In genomic region chr12:67019070-67019469, GRCh38 we compare ENCODE assay signal across 1 cellular context.
TF ChIP-seq lines count a peak whose summit lies in the region.

No MANE protein-coding gene starts in this region.

TF ChIP-seq in GM23338, 12 proteins besides CTCF, POLR2A, EP300 and RAD21 (continued from another document):
- TF ChIP-seq, protein P1, sequence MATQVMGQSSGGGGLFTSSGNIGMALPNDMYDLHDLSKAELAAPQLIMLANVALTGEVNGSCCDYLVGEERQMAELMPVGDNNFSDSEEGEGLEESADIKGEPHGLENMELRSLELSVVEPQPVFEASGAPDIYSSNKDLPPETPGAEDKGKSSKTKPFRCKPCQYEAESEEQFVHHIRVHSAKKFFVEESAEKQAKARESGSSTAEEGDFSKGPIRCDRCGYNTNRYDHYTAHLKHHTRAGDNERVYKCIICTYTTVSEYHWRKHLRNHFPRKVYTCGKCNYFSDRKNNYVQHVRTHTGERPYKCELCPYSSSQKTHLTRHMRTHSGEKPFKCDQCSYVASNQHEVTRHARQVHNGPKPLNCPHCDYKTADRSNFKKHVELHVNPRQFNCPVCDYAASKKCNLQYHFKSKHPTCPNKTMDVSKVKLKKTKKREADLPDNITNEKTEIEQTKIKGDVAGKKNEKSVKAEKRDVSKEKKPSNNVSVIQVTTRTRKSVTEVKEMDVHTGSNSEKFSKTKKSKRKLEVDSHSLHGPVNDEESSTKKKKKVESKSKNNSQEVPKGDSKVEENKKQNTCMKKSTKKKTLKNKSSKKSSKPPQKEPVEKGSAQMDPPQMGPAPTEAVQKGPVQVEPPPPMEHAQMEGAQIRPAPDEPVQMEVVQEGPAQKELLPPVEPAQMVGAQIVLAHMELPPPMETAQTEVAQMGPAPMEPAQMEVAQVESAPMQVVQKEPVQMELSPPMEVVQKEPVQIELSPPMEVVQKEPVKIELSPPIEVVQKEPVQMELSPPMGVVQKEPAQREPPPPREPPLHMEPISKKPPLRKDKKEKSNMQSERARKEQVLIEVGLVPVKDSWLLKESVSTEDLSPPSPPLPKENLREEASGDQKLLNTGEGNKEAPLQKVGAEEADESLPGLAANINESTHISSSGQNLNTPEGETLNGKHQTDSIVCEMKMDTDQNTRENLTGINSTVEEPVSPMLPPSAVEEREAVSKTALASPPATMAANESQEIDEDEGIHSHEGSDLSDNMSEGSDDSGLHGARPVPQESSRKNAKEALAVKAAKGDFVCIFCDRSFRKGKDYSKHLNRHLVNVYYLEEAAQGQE (IDR thresholded peaks at IDR 0.05; ENCODE audit: unreplicated experiment) = no peak
TF ChIP-seq in GM23338: peak in this region for 1.
